Comparison of ENCODE assay signal across 8 cellular contexts in genomic region chr19:3366104-3366760, GRCh38. TPM values are rescaled to one million over a fixed set of nuclear protein-coding genes. Genes with fewer than 3 reads are reported as not detected.
DNase-seq lines count a peak whose midpoint lies in the region; TF ChIP-seq lines count a peak whose summit lies in the region.

TSS of gene NFIC (plus strand) at chr19:3366583. CDS start at chr19:3366637, 54 bp downstream.

- peaks cover 4% of the 10 kb centered on the region for H4K20me1 ChIP-seq in hepatocyte (ENCODE audit: insufficient read depth, poor library complexity, severe bottlenecking)

- CTCF ChIA-PET in HEK293T (lab: Yijun Ruan, JAX) = no interaction called here

- H3K4me2 ChIP-seq in hepatocyte = peak within 1 kb of the TSS; percentile 96

- H3K79me2 ChIP-seq in hepatocyte = peaks cover 32% of the 10 kb centered on the region

- peaks cover 44% of the 10 kb centered on the region for H3K4me1 ChIP-seq in hepatocyte (ENCODE audit: insufficient read depth)

- 2% methylated on average over 10 of the region's 54 CpGs for WGBS in hepatocyte (ENCODE audit: low lambda C conversion rate, missing lambda C conversion rate)

- no peak for TF ChIP-seq CTCF in astrocyte of the cerebellum (IDR thresholded peaks at IDR 0.05; ENCODE audit: low read depth, low read length, missing control alignments)
- no peak for TF ChIP-seq CTCF in hepatocyte (IDR thresholded peaks at IDR 0.05; ENCODE audit: poor library complexity)

- no peaks in the 10 kb centered on the region for H3K9me2 ChIP-seq in hepatocyte (replicated peaks; ENCODE audit: insufficient read depth)

- H3K36me3 ChIP-seq in SK-N-MC (ENCODE audit: insufficient read depth, low read length) = no peaks in the 10 kb centered on the region
- no peaks in the 10 kb centered on the region for H3K36me3 ChIP-seq in hepatocyte (replicated peaks; ENCODE audit: insufficient read depth, low read depth)

- peak within 1 kb of the TSS; percentile 93 for H3K4me3 ChIP-seq in SK-N-MC
- H3K4me3 ChIP-seq in astrocyte of the cerebellum (ENCODE audit: low read depth, low read length) = peak within 1 kb of the TSS; percentile 80
- H3K4me3 ChIP-seq in hepatocyte = peak within 1 kb of the TSS; percentile 88

- no peaks in the 10 kb centered on the region for H3K9me3 ChIP-seq in SK-N-MC (ENCODE audit: low read depth, low read length)
- no peaks in the 10 kb centered on the region for H3K9me3 ChIP-seq in hepatocyte (ENCODE audit: low read depth)

- H2AFZ ChIP-seq in hepatocyte = peak within 1 kb of the TSS; percentile 63

- peak within 1 kb of the TSS; percentile 93 for H3K27ac ChIP-seq in SK-N-MC
- peak within 1 kb of the TSS; percentile 92 for H3K27ac ChIP-seq in hepatocyte

- peak in 13 of 14 donors; percentile 21 to 84 (median 67) for DNase-seq in C1 segment of cervical spinal cord (lab: John Stamatoyannopoulos, UW)
- peak; percentile 71 for DNase-seq in HEK293T (ENCODE audit: extremely low spot score)
- DNase-seq in SK-N-MC (ENCODE audit: low read depth, low spot score) = no peak
- DNase-seq in astrocyte of the cerebellum (ENCODE audit: low read depth) = peak; percentile 43
- peak; percentile 75 for DNase-seq in hepatocyte (ENCODE audit: low spot score)
- no peak for DNase-seq in pulmonary artery endothelial cell (ENCODE audit: low read depth, low spot score)
- DNase-seq in superior temporal gyrus (ENCODE audit: extremely low spot score) = no peak
- DNase-seq in COLO668 (lab: John Stamatoyannopoulos, UW; ENCODE audit: unreplicated experiment) = no peak

- peaks cover 90% of the 10 kb centered on the region for H3K27me3 ChIP-seq in hepatocyte

- in situ Hi-C loops in astrocyte of the cerebellum (cut with HindIII; ENCODE audit: low sequenced_read_pairs) = no loop called here

- H3K9ac ChIP-seq in SK-N-MC (ENCODE audit: insufficient read length) = peak within 1 kb of the TSS; percentile 95

- POLR2A ChIA-PET in HEK293T (lab: Yijun Ruan, JAX) = no interaction called here

TF ChIP-seq in HEK293T, 16 proteins besides CTCF, POLR2A, EP300 and RAD21:
- 0 out of 2 replicates have a peak, but pooled peaks have one; percentile 28 for TF ChIP-seq L3MBTL2 (conservative IDR thresholded peaks at IDR 0.05)
- TF ChIP-seq ZNF384 (IDR thresholded peaks at IDR 0.05) = no peak

RNA-seq across cellular contexts. Expression of gene NFIC, which starts in this region (rescaled TPM):
- total RNA-seq in hepatocyte = 7.1 and 7.8 TPM in 2 replicates
- 20.9 and 30.5 TPM in 2 replicates for polyA plus RNA-seq in hepatocyte
- total RNA-seq in pulmonary artery endothelial cell = 31.9 and 35.5 TPM in 2 replicates

Comparison
In these comparisons a context has a peak if more than half of its experiments do, and no peak if none do; other contexts are left out.
1. DNase-seq: peak in C1 segment of cervical spinal cord (13 of 14), HEK293T (single experiment), astrocyte of the cerebellum (single experiment) and hepatocyte (single experiment); none in SK-N-MC (single experiment), pulmonary artery endothelial cell (single experiment), superior temporal gyrus (single experiment) and COLO668 (single experiment).
2. Peak in every context shown above with its lines, with median percentiles within 50 percentile points of each other: H3K4me3 ChIP-seq.